ENCODE assay signal across 1 cellular context in genomic region chr15:28117591-28117990, GRCh38.
TF ChIP-seq lines count a peak whose summit lies in the region.

No MANE protein-coding gene starts in this region.

TF ChIP-seq in SK-N-SH treated with all-trans-retinoic acid at 6 μM for 48 hours, 23 proteins besides CTCF, POLR2A, EP300 and RAD21 (continued from another document):
- no peak for TF ChIP-seq CREB5 (CRISPR knock-in tag; IDR thresholded peaks at IDR 0.05; ENCODE audit: low read depth)
- TF ChIP-seq CSDC2 (CRISPR knock-in tag; IDR thresholded peaks at IDR 0.05) = no peak
- no peak for TF ChIP-seq ZFP30 (CRISPR knock-in tag; IDR thresholded peaks at IDR 0.05)
- TF ChIP-seq TSHZ2 (CRISPR knock-in tag; IDR thresholded peaks at IDR 0.05) = no peak
- no peak for TF ChIP-seq TOX (CRISPR knock-in tag; IDR thresholded peaks at IDR 0.05; ENCODE audit: borderline replicate concordance)
- no peak for TF ChIP-seq TCF4 (CRISPR knock-in tag; IDR thresholded peaks at IDR 0.05; ENCODE audit: borderline replicate concordance)
